ENCODE assay signal across 29 cellular contexts in genomic region chr16:79475841-79476240, GRCh38.
"Had no signal": no experiment of that assay in that cellular context is flagged by ENCODE, and none has a peak within 500 bp of the region (broad histone marks: within the 10 kb centered on the region; RNA-seq: fewer than 3 reads in every experiment).

No MANE protein-coding gene starts in this region.

- H3K4me1 ChIP-seq: colonic mucosa, esophagus muscularis mucosa, esophagus squamous epithelium, foreskin keratinocyte, gastroesophageal sphincter, heart left ventricle had no signal

- H3K27ac Mint-ChIP-seq: dendritic cell treated with granulocyte-macrophage colony-stimulating factor and Interleukin-4, amounts not matched to agents 40 ng/mL and 50 ng/mL, for 4 days; effector memory CD8-positive, alpha-beta T cell; endodermal cell had no signal

- FAIRE-seq: colon, endometrium, endothelial cell of umbilical vein, frontal cortex had no signal

- H3K9me3 Mint-ChIP-seq: effector memory CD8-positive, alpha-beta T cell had no signal

- H3K27ac ChIP-seq: colonic mucosa, coronary artery, dorsolateral prefrontal cortex, epithelial cell of prostate, esophagus muscularis mucosa, esophagus squamous epithelium, foreskin keratinocyte, gastrocnemius medialis, gastroesophageal sphincter, heart left ventricle, heart right ventricle had no signal

- H3K27me3 ChIP-seq: colonic mucosa, esophagus muscularis mucosa, esophagus squamous epithelium, foreskin keratinocyte, gastrocnemius medialis, gastroesophageal sphincter, heart left ventricle, heart right ventricle had no signal

- H3K4me3 ChIP-seq: colonic mucosa, coronary artery, dorsolateral prefrontal cortex, esophagus muscularis mucosa, esophagus squamous epithelium, gastrocnemius medialis, gastroesophageal sphincter, heart left ventricle, heart right ventricle had no signal

- H3K4me3 Mint-ChIP-seq: dendritic cell treated with granulocyte-macrophage colony-stimulating factor and Interleukin-4, amounts not matched to agents 40 ng/mL and 50 ng/mL, for 4 days; effector memory CD8-positive, alpha-beta T cell; endodermal cell had no signal

- ATAC-seq: effector memory CD8-positive, alpha-beta T cell; esophagus mucosa; foreskin keratinocyte; gastrocnemius medialis; gastroesophageal sphincter; heart left ventricle; heart right ventricle had no signal

- DNase-seq: colonic mucosa; cortex of kidney; dermis blood vessel endothelial cell; dorsolateral prefrontal cortex; effector CD4-positive, alpha-beta T cell; effector CD8-positive, alpha-beta T cell; effector memory CD4-positive, alpha-beta T cell; effector memory CD8-positive, alpha-beta T cell; endodermal cell; erythroblast; esophagus squamous epithelium; foreskin fibroblast; foreskin keratinocyte; foreskin melanocyte; gastrocnemius medialis; glutamatergic neuron; head of caudate nucleus; heart left ventricle; heart right ventricle had no signal

- H3K9me3 ChIP-seq: colonic mucosa, esophagus muscularis mucosa, esophagus squamous epithelium, gastrocnemius medialis, gastroesophageal sphincter, heart left ventricle, heart right ventricle had no signal

- H3K36me3 ChIP-seq: colonic mucosa, esophagus muscularis mucosa, esophagus squamous epithelium, gastrocnemius medialis, gastroesophageal sphincter, heart left ventricle, heart right ventricle had no signal
